Comparison of ENCODE assay signal across 15 cellular contexts in genomic region chr5:110105692-110106091, GRCh38.
DNase-seq lines count a peak whose midpoint lies in the region; ATAC-seq, FAIRE-seq and TF ChIP-seq lines count a peak whose summit lies in the region.
"Had no signal": no experiment of that assay in that cellular context is flagged by ENCODE, and none has a peak within 500 bp of the region (broad histone marks: within the 10 kb centered on the region; RNA-seq: fewer than 3 reads in every experiment).

No MANE protein-coding gene starts in this region.

- no peaks in the 10 kb centered on the region for H3K27me3 ChIP-seq in A673 (replicated peaks; ENCODE audit: insufficient read depth, low read depth, low read length, poor library complexity)
- no peaks in the 10 kb centered on the region for H3K27me3 ChIP-seq in HepG2 (ENCODE audit: control insufficient read depth in 1 of 2, insufficient read depth in 2 of 2, low read length in 2 of 2)
- H3K27me3 ChIP-seq: vagina had no signal

- FAIRE-seq in HepG2 (lab: Jason Lieb, UNC) (no peak), GM12891 (lab: Jason Lieb, UNC) (no peak)
- FAIRE-seq: H54 had no signal

- H3K4me3 ChIP-seq in A673 (ENCODE audit: low read depth, low read length, poor library complexity, severe bottlenecking): no peak overlapping the region
- no peak overlapping the region for H3K4me3 ChIP-seq in astrocyte of the spinal cord (ENCODE audit: low read depth, low read length)
- no peak overlapping the region; a peak in 1 of 6 replicates for H3K4me3 ChIP-seq in HepG2 (replicated peaks in 1 of 3; ENCODE audit: insufficient read depth in 1 of 3, low read depth in 2 of 3, low read length in 3 of 3)
- H3K4me3 ChIP-seq: vagina had no signal

- H3K27ac ChIP-seq in A673 (ENCODE audit: low read depth, low read length, poor library complexity, severe bottlenecking) (no peak overlapping the region), HepG2 (ENCODE audit: extremely low read length, insufficient read depth, low read length) (no peak overlapping the region)
- H3K27ac ChIP-seq: vagina had no signal

- TF ChIP-seq EP300 in HepG2 (IDR thresholded peaks at IDR 0.05; ENCODE audit: low read depth in 2 of 2, low read length in 2 of 2): no peak; a peak in 1 of 4 replicates
- no peak for TF ChIP-seq EP300 in HepG2 (CRISPR knock-in tag; IDR thresholded peaks at IDR 0.05; ENCODE audit: borderline replicate concordance)

- in situ Hi-C loops in astrocyte of the spinal cord (cut with HindIII; ENCODE audit: low sequenced_read_pairs) (no loop called here), HepG2 (cut with HindIII; ENCODE audit: extremely low pct_ligation_motif_present, low pct_unique_long_range_greater_than_20kb) (no loop called here)

- H4K20me1 ChIP-seq in HepG2 (ENCODE audit: insufficient read depth, low read length): no peaks in the 10 kb centered on the region

- CTCF ChIA-PET in A673 (lab: Charles Lee): no interaction called here
- CTCF ChIA-PET in HepG2 (lab: Yijun Ruan, JAX; ENCODE audit: low intra/inter-chr PET ratio, low total read pairs): no interaction called here

- no peak overlapping the region for H2AFZ ChIP-seq in HepG2 (ENCODE audit: low read length)

- POLR2A ChIA-PET in A673 (lab: Charles Lee; ENCODE audit: low non-redundant PET) (no interaction called here), HepG2 (lab: Yijun Ruan, JAX) (interaction anchor here (1.3 kb wide), 1 partner anchor 12 kb away, joined by 5 read pairs; no protein-coding TSS in a partner anchor)

- 17% methylated on average over 2 of the region's 2 CpGs for WGBS in HepG2 (ENCODE audit: low lambda C conversion rate)

- H3K36me3 ChIP-seq in A673 (ENCODE audit: insufficient read depth, low read length, poor library complexity, severe bottlenecking) (no peaks in the 10 kb centered on the region), HepG2 (replicated peaks in 1 of 2; ENCODE audit: control insufficient read depth in 1 of 2, insufficient read depth in 2 of 2, low read length in 2 of 2) (no peaks in the 10 kb centered on the region)
- H3K36me3 ChIP-seq: vagina had no signal

- BruUV-seq in A673 (replicated peaks; lab: Mats Ljungman, UMichigan): no TSS peak
- no TSS peak for BruUV-seq in HepG2 (replicated peaks; lab: Mats Ljungman, UMichigan)

- DNase-seq in A673 (ENCODE audit: low spot score) (peak; percentile 3), GM04504 (ENCODE audit: low read depth) (peak; percentile 13), astrocyte of the spinal cord (ENCODE audit: low read depth, low spot score) (peak; percentile 40), HepG2 (ENCODE audit: low spot score) (peak; percentile 79), GM12891 (ENCODE audit: insufficient read length, low spot score) (no peak), DMS153 treated with DMSO at 0.1 percent for 48 hours (lab: John Stamatoyannopoulos, UW; ENCODE audit: unreplicated experiment) (no peak)
- DNase-seq: activated CD4-positive, CD25-positive, alpha-beta regulatory T cell; cortex of kidney; IMR-90; NCI-H2171; retina had no signal

- intact Hi-C loops in A673 (cut with micrococcal nuclease; ENCODE audit: unreplicated experiment): no loop called here
- intact Hi-C loops in HepG2 (cut with micrococcal nuclease; ENCODE audit: unreplicated experiment): loop anchor here (5.0 kb wide), 2 partner anchors 63 to 242 kb away; no protein-coding TSS in a partner anchor

- H3K9me3 ChIP-seq in A673 (ENCODE audit: low read depth, low read length, poor library complexity, severe bottlenecking) (no peaks in the 10 kb centered on the region), HepG2 (ENCODE audit: low read length) (no peaks in the 10 kb centered on the region)
- H3K9me3 ChIP-seq: vagina had no signal

- TF ChIP-seq RAD21 in HepG2 (CRISPR knock-in tag; IDR thresholded peaks at IDR 0.05): no peak

- peaks cover 6% of the 10 kb centered on the region for H3K4me1 ChIP-seq in A673 (ENCODE audit: insufficient read depth, low read length, poor library complexity, severe bottlenecking)
- peaks cover 65% of the 10 kb centered on the region for H3K4me1 ChIP-seq in HepG2 (ENCODE audit: insufficient read depth, low read length)
- H3K4me1 ChIP-seq: vagina had no signal

- ATAC-seq in HepG2 (peak; percentile 63), GM19395 (IDR thresholded peaks at IDR 0.05; ENCODE audit: unreplicated experiment) (no peak), GM19023 (IDR thresholded peaks at IDR 0.05; ENCODE audit: unreplicated experiment) (no peak)

- H3K9ac ChIP-seq in HepG2 (ENCODE audit: insufficient read depth, low read depth, low read length): no peak overlapping the region

- TF ChIP-seq POLR2A in HepG2 (IDR thresholded peaks at IDR 0.05; ENCODE audit: insufficient read depth in 1 of 2, low read depth in 2 of 2, low read length in 2 of 2) (no peak), GM12891 (IDR thresholded peaks at IDR 0.05; ENCODE audit: low read depth, low read length) (no peak)

- TF ChIP-seq CTCF in A673 (conservative IDR thresholded peaks at IDR 0.05; ENCODE audit: low read depth, low read length) (no peak), astrocyte of the spinal cord (IDR thresholded peaks at IDR 0.05; ENCODE audit: low read depth, low read length) (no peak), HepG2 (CRISPR knock-in tag; IDR thresholded peaks at IDR 0.05) (no peak)

- H3K79me2 ChIP-seq in HepG2 (ENCODE audit: insufficient read depth, low read length): no peaks in the 10 kb centered on the region

- peak overlapping the region; percentile 75 for H3K4me2 ChIP-seq in HepG2 (ENCODE audit: low read depth, low read length)

TF ChIP-seq in HepG2, 621 proteins besides CTCF, POLR2A, EP300 and RAD21 (continues in another document):
- TF ChIP-seq ZMYM4 (CRISPR knock-in tag; IDR thresholded peaks at IDR 0.05) (peak; percentile 41; the same call in 1 of the 2 replicates), ZNF569 (CRISPR knock-in tag; IDR thresholded peaks at IDR 0.05; ENCODE audit: borderline replicate concordance) (no peak), FOXP1 (IDR thresholded peaks at IDR 0.05) (no peak), FOXP1 (CRISPR knock-in tag; IDR thresholded peaks at IDR 0.05) (0 out of 2 replicates have a peak, but pooled peaks have one; percentile 6), ZNF331 (CRISPR knock-in tag; IDR thresholded peaks at IDR 0.05) (peak; percentile 30; the same call in 1 of the 2 replicates), KLF9 (CRISPR knock-in tag; IDR thresholded peaks at IDR 0.05; ENCODE audit: low read depth) (no peak), ZNF292 (CRISPR knock-in tag; IDR thresholded peaks at IDR 0.05; ENCODE audit: borderline replicate concordance, low read depth) (peak; percentile 49; the same call in 1 of the 2 replicates), CEBPB (IDR thresholded peaks at IDR 0.05; ENCODE audit: borderline replicate concordance, low read depth, low read length) (peak; percentile 42; the same call in 1 of the 2 replicates), PHF21A (CRISPR knock-in tag; IDR thresholded peaks at IDR 0.05) (peak; percentile 48; the same call in 1 of the 2 replicates)
- TF ChIP-seq, protein P1, sequence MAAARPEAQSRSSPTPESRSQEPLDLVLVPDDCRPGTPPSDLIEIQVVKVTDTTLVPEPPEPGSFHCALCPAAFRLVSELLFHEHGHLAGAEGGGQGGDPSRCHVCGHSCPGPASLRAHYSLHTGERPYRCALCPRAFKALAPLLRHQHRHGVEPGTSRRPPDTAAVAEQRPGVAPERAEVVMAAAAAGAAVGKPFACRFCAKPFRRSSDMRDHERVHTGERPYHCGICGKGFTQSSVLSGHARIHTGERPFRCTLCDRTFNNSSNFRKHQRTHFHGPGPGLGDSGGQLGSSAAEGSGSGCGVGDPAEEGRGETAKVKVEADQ (CRISPR knock-in tag; IDR thresholded peaks at IDR 0.05; ENCODE audit: borderline replicate concordance): no peak

TF ChIP-seq in GM12891, 5 proteins besides CTCF, POLR2A, EP300 and RAD21:
- TF ChIP-seq TAF1 (IDR thresholded peaks at IDR 0.05; ENCODE audit: low read depth, low read length): no peak
TF ChIP-seq in GM12891: peak in this region for 0.

Comparison
In these comparisons a context has a peak if more than half of its experiments do, and no peak if none do; other contexts are left out.
1. DNase-seq: peak in A673 (single experiment), GM04504 (single experiment), astrocyte of the spinal cord (single experiment) and HepG2 (single experiment); none in GM12891 (single experiment) and DMS153 treated with DMSO at 0.1 percent for 48 hours (single experiment).